ENCODE assay signal across 3 cellular contexts in the genomic region with DNA sequence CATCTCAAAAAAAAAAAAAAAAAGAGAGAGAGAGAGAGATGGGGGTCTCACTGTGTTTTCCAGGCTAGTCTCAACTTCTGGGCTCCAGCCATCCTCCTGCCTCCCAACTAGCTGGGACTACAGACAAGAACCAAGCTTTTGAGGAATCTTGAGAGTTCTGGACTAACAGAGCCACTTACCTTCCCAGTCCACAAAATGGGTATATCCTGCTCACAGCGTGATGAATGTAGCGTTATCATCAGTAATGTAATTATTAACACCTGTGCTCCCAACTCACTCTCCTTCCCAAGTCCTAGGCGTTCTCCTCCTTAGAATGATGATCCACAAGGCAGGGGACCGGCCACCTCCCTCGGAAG.
TF ChIP-seq lines count a peak whose summit lies in the region.

No MANE protein-coding gene starts in this region.

TF ChIP-seq in SK-N-SH, 30 proteins besides CTCF, POLR2A, EP300 and RAD21:
- TF ChIP-seq TEAD4 (IDR thresholded peaks at IDR 0.05; ENCODE audit: borderline replicate concordance, insufficient read depth) (no peak), RFX5 (IDR thresholded peaks at IDR 0.05; ENCODE audit: low read length) (no peak), MXI1 (IDR thresholded peaks at IDR 0.05; ENCODE audit: low read depth, low read length) (no peak), RCOR1 (IDR thresholded peaks at IDR 0.05; ENCODE audit: low read length) (no peak)

TF ChIP-seq in SK-N-SH treated with all-trans-retinoic acid at 6 μM for 48 hours, 23 proteins besides CTCF, POLR2A, EP300 and RAD21:
- no peak for TF ChIP-seq OSR1 (CRISPR knock-in tag; IDR thresholded peaks at IDR 0.05)
- TF ChIP-seq ZFP30 (CRISPR knock-in tag; IDR thresholded peaks at IDR 0.05): no peak
- TF ChIP-seq GLIS3 (CRISPR knock-in tag; IDR thresholded peaks at IDR 0.05): no peak
- TF ChIP-seq, protein P1, sequence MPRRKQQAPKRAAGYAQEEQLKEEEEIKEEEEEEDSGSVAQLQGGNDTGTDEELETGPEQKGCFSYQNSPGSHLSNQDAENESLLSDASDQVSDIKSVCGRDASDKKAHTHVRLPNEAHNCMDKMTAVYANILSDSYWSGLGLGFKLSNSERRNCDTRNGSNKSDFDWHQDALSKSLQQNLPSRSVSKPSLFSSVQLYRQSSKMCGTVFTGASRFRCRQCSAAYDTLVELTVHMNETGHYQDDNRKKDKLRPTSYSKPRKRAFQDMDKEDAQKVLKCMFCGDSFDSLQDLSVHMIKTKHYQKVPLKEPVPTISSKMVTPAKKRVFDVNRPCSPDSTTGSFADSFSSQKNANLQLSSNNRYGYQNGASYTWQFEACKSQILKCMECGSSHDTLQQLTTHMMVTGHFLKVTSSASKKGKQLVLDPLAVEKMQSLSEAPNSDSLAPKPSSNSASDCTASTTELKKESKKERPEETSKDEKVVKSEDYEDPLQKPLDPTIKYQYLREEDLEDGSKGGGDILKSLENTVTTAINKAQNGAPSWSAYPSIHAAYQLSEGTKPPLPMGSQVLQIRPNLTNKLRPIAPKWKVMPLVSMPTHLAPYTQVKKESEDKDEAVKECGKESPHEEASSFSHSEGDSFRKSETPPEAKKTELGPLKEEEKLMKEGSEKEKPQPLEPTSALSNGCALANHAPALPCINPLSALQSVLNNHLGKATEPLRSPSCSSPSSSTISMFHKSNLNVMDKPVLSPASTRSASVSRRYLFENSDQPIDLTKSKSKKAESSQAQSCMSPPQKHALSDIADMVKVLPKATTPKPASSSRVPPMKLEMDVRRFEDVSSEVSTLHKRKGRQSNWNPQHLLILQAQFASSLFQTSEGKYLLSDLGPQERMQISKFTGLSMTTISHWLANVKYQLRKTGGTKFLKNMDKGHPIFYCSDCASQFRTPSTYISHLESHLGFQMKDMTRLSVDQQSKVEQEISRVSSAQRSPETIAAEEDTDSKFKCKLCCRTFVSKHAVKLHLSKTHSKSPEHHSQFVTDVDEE (CRISPR knock-in tag; IDR thresholded peaks at IDR 0.05): no peak
- TF ChIP-seq BACH2 (CRISPR knock-in tag; IDR thresholded peaks at IDR 0.05; ENCODE audit: borderline replicate concordance): no peak
- TF ChIP-seq, protein P2, sequence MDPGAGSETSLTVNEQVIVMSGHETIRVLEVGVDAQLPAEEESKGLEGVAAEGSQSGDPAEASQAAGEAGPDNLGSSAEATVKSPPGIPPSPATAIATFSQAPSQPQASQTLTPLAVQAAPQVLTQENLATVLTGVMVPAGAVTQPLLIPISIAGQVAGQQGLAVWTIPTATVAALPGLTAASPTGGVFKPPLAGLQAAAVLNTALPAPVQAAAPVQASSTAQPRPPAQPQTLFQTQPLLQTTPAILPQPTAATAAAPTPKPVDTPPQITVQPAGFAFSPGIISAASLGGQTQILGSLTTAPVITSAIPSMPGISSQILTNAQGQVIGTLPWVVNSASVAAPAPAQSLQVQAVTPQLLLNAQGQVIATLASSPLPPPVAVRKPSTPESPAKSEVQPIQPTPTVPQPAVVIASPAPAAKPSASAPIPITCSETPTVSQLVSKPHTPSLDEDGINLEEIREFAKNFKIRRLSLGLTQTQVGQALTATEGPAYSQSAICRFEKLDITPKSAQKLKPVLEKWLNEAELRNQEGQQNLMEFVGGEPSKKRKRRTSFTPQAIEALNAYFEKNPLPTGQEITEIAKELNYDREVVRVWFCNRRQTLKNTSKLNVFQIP (CRISPR knock-in tag; IDR thresholded peaks at IDR 0.05; ENCODE audit: borderline replicate concordance, low read depth): no peak
- TF ChIP-seq ZNF70 (CRISPR knock-in tag; IDR thresholded peaks at IDR 0.05): no peak

TF ChIP-seq in H1, 55 proteins besides CTCF, POLR2A, EP300 and RAD21:
- TF ChIP-seq CHD2 (IDR thresholded peaks at IDR 0.05; ENCODE audit: low read length): no peak
- TF ChIP-seq SIN3A (conservative IDR thresholded peaks at IDR 0.05 in 1 of 2, IDR thresholded peaks at IDR 0.05 in 1 of 2; ENCODE audit: low read depth in 1 of 2, low read length in 2 of 2): no peak
TF ChIP-seq in H1: peak in this region for 0.
